Comparison of ENCODE assay signal across 17 cellular contexts in genomic region chr17:61149862-61150362, GRCh38.
DNase-seq lines count a peak whose midpoint lies in the region; ATAC-seq and TF ChIP-seq lines count a peak whose summit lies in the region.
"Had no signal": no experiment of that assay in that cellular context is flagged by ENCODE, and none has a peak within 500 bp of the region (broad histone marks: within the 10 kb centered on the region; RNA-seq: fewer than 3 reads in every experiment).

No MANE protein-coding gene starts in this region.

- TF ChIP-seq CTCF in GM13976 (IDR thresholded peaks at IDR 0.05; ENCODE audit: borderline replicate concordance, control extremely low read depth, extremely low read depth, insufficient read depth, missing control alignments) = no peak

- DNase-seq in NCI-H2107 treated with DMSO at 0.1 percent for 48 hours (lab: John Stamatoyannopoulos, UW; ENCODE audit: unreplicated experiment) (peak; percentile 60), NCI-H2107 (lab: John Stamatoyannopoulos, UW) (no peak), NCI-H69 (lab: John Stamatoyannopoulos, UW) (peak; percentile 98), islet precursor cell (peak; percentile 62), GM13976 (ENCODE audit: low spot score) (no peak), SHP77 treated with DMSO at 0.1 percent for 48 hours (lab: John Stamatoyannopoulos, UW) (no peak)
- DNase-seq in Jurkat, Clone E6-1 (ENCODE audit: low read depth, low spot score) = peak; percentile 41
- DNase-seq: activated CD4-positive, alpha-beta T cell treated with anti-CD3 and anti-CD28 coated beads for 4 hours; activated T-cell treated with anti-CD3 and anti-CD28 coated beads, Interleukin-2, amount 50 U/mL, for 24 hours; endodermal cell; IMR-90; mesendoderm; NCI-H1694 treated with DMSO at 0.1 percent for 48 hours; occipital lobe; stimulated activated naive CD4-positive, alpha-beta T cell treated with Interleukin-2 at 50 U/mL for 16 hours; T-helper 17 cell had no signal

- no peak overlapping the region for H3K4me3 ChIP-seq in Jurkat, Clone E6-1 (ENCODE audit: low read length)

- no peak for ATAC-seq in GM19328 (IDR thresholded peaks at IDR 0.05; ENCODE audit: unreplicated experiment)
- ATAC-seq: T-helper 17 cell had no signal

- in situ Hi-C loops in GM13976 (cut with MboI; ENCODE audit: low sequenced_read_pairs, unreplicated experiment) = no loop called here

Comparison
In these comparisons a context has a peak if more than half of its experiments do, and no peak if none do; other contexts are left out.
1. DNase-seq: peak in NCI-H2107 treated with DMSO at 0.1 percent for 48 hours (single experiment), Jurkat, Clone E6-1 (single experiment), NCI-H69 (single experiment) and islet precursor cell (single experiment); none in NCI-H2107 (single experiment), GM13976 (single experiment) and SHP77 treated with DMSO at 0.1 percent for 48 hours (single experiment).